In genomic region chr10:90937645-90938258, GRCh38 we compare ENCODE assay signal across 18 cellular contexts. TPM values are rescaled to one million over a fixed set of nuclear protein-coding genes. Genes with fewer than 3 reads are reported as not detected.
DNase-seq lines count a peak whose midpoint lies in the region; ATAC-seq and TF ChIP-seq lines count a peak whose summit lies in the region.
"Had no signal": no experiment of that assay in that cellular context is flagged by ENCODE, and none has a peak within 500 bp of the region (broad histone marks: within the 10 kb centered on the region; RNA-seq: fewer than 3 reads in every experiment).

No MANE protein-coding gene starts in this region.

- 46% methylated on average over 8 of the region's 8 CpGs for WGBS in smooth muscle cell (ENCODE audit: low lambda C conversion rate)

- peak; percentile 65 for ATAC-seq in SK-N-SH treated with all-trans-retinoic acid at 6 μM for 48 hours
- no peak for ATAC-seq in HG03280 (IDR thresholded peaks at IDR 0.05; ENCODE audit: unreplicated experiment)
- ATAC-seq: CD8-positive, alpha-beta T cell; GM12878 had no signal

- H3K79me2 ChIP-seq in smooth muscle cell (ENCODE audit: low read depth): no peaks in the 10 kb centered on the region

- no peak overlapping the region for H3K4me3 ChIP-seq in smooth muscle cell
- no peak overlapping the region for H3K4me3 ChIP-seq in ascending aorta
- H3K4me3 ChIP-seq: GM12878, HAP-1 had no signal

- no peaks in the 10 kb centered on the region for H3K36me3 ChIP-seq in smooth muscle cell (ENCODE audit: low read depth)
- no peaks in the 10 kb centered on the region for H3K36me3 ChIP-seq in ascending aorta
- H3K36me3 ChIP-seq: HAP-1 had no signal

- intact Hi-C loops in ascending aorta (cut with DNase I): no loop called here

- peak overlapping the region; percentile 58 for H3K4me2 ChIP-seq in smooth muscle cell

- H3K27ac ChIP-seq in smooth muscle cell (ENCODE audit: low read depth) (no peak overlapping the region), ascending aorta (no peak overlapping the region)

- H3K9me3 ChIP-seq in smooth muscle cell (replicated peaks; ENCODE audit: low read depth) (no peaks in the 10 kb centered on the region), ascending aorta (no peaks in the 10 kb centered on the region)
- H3K9me3 ChIP-seq: HAP-1 had no signal

- DNase-seq in ELR (ENCODE audit: low read depth) (peak; percentile 36), islet precursor cell (peak; percentile 62), smooth muscle cell (lab: John Stamatoyannopoulos, UW; ENCODE audit: unreplicated experiment) (no peak), ascending aorta (ENCODE audit: low spot score in 2 of 2) (no peak), NCI-H2107 (lab: John Stamatoyannopoulos, UW) (no peak)
- DNase-seq: CD8-positive, alpha-beta T cell; DMS 273 treated with DMSO at 0.1 percent for 48 hours; NCI-H1436 treated with DMSO at 0.1 percent for 48 hours; NCI-H2081; NCI-H2227 treated with DMSO at 0.1 percent for 48 hours; NCI-H526; NK-92 treated with Interleukin-12 subunit alpha and Interleukin-12 subunit beta, amount 100 ng/mL, for 24 hours; OCI-M1 had no signal

- TF ChIP-seq CTCF in smooth muscle cell (IDR thresholded peaks at IDR 0.05; ENCODE audit: borderline replicate concordance, insufficient read depth, poor library complexity, severe bottlenecking) (no peak), ascending aorta (IDR thresholded peaks at IDR 0.05) (no peak)

- H3K27me3 ChIP-seq in smooth muscle cell (ENCODE audit: low read depth) (no peaks in the 10 kb centered on the region), ascending aorta (no peaks in the 10 kb centered on the region)

- peaks cover 15% of the 10 kb centered on the region for H3K4me1 ChIP-seq in smooth muscle cell (ENCODE audit: low read depth)
- peaks cover 0 to 7% of the 10 kb centered on the region in 2 donors for H3K4me1 ChIP-seq in ascending aorta

- no peaks in the 10 kb centered on the region for H4K20me1 ChIP-seq in smooth muscle cell (ENCODE audit: low read depth)

- no peak overlapping the region for H2AFZ ChIP-seq in smooth muscle cell (ENCODE audit: low read depth)

- H3F3A ChIP-seq in smooth muscle cell (ENCODE audit: low read depth): no peaks in the 10 kb centered on the region

- no peak overlapping the region for H3K9ac ChIP-seq in smooth muscle cell (ENCODE audit: low read depth)

TF ChIP-seq in SK-N-SH treated with all-trans-retinoic acid at 6 μM for 48 hours, 23 proteins besides CTCF, POLR2A, EP300 and RAD21:
- no peak for TF ChIP-seq CREB5 (CRISPR knock-in tag; IDR thresholded peaks at IDR 0.05; ENCODE audit: low read depth)
- TF ChIP-seq ISL1 (CRISPR knock-in tag; IDR thresholded peaks at IDR 0.05): peak; percentile 38; the same call in 1 of the 2 replicates
- no peak for TF ChIP-seq GLIS3 (CRISPR knock-in tag; IDR thresholded peaks at IDR 0.05)

RNA-seq across cellular contexts. Expression of gene ANKRD1, which starts 16.9 kb away (rescaled TPM):
- total RNA-seq in smooth muscle cell: 150 and 169 TPM in 2 replicates
- 20.0 and 50.9 TPM in 2 replicates for polyA plus RNA-seq in smooth muscle cell
- total RNA-seq in ascending aorta: 8.1 TPM
- total RNA-seq: CD8-positive, alpha-beta T cell; GM12878; HT-29 had no signal
- polyA plus RNA-seq: GM12878 had no signal

Comparison
In these comparisons a context has a peak if more than half of its experiments do, and no peak if none do; other contexts are left out.
1. DNase-seq: peak in ELR (single experiment) and islet precursor cell (single experiment); none in smooth muscle cell (single experiment), ascending aorta (0 of 2) and NCI-H2107 (single experiment).
2. RNA of gene ANKRD1, which starts 16.9 kb away (total RNA-seq): 150 to 169 TPM in smooth muscle cell; 8.1 TPM in ascending aorta (single experiment); every median in the first group is over 10 times any median in the second.